In genomic region chr9:127612993-127613954, GRCh38 we compare ENCODE assay signal across 7 cellular contexts. TPM values are rescaled to one million over a fixed set of nuclear protein-coding genes. Genes with fewer than 3 reads are reported as not detected.
DNase-seq lines count a peak whose midpoint lies in the region; ATAC-seq and TF ChIP-seq lines count a peak whose summit lies in the region.

No MANE protein-coding gene starts in this region.

- peak overlapping the region; percentile 68 for H3K4me3 ChIP-seq in HAP-1
- peak overlapping the region; percentile 66 to 95 for H3K4me3 ChIP-seq in uterus

- peak; percentile 24 to 65 for DNase-seq in HAP-1 (ENCODE audit: low spot score in 2 of 2)
- peak; percentile 87 for DNase-seq in RKO (ENCODE audit: low spot score)
- DNase-seq in activated naive CD4-positive, alpha-beta T cell treated with anti-CD3 and anti-CD28 coated beads, Interleukin-2, amount 50 U/mL, for 16 hours = peak; percentile 18
- DNase-seq in glomerular visceral epithelial cell (ENCODE audit: extremely low spot score) = peak; percentile 74
- DNase-seq in nucleus accumbens (lab: John Stamatoyannopoulos, UW) = peak in 51 of 56 donors; percentile 6 to 71 (median 37)
- DNase-seq in uterus = peak; percentile 79 to 81

- H3K27me3 ChIP-seq in HAP-1 (ENCODE audit: low read depth) (no peaks in the 10 kb centered on the region), uterus (no peaks in the 10 kb centered on the region)

- TF ChIP-seq POLR2A in uterus (IDR thresholded peaks at IDR 0.05) = peak; percentile 57 to 73

- in situ Hi-C loops in HAP-1 (cut with MboI; ENCODE audit: low sequenced_read_pairs) = no loop called here

- H3K4me1 ChIP-seq in HAP-1 (peaks cover 17% of the 10 kb centered on the region; the same call in 1 of the 2 replicates), uterus (peaks cover 5 to 8% of the 10 kb centered on the region in 2 donors)

- peak overlapping the region; percentile 97 to 98 for H3K27ac ChIP-seq in uterus

- no peaks in the 10 kb centered on the region for H3K9me3 ChIP-seq in HAP-1
- H3K9me3 ChIP-seq in uterus = no peaks in the 10 kb centered on the region

- H3K36me3 ChIP-seq in HAP-1 (replicated peaks) (no peaks in the 10 kb centered on the region), uterus (no peaks in the 10 kb centered on the region)

- intact Hi-C loops in uterus (cut with DNase I; ENCODE audit: low total_unique reads) = no loop called here

- peak in 1 of 4 experiments; percentile 14 for TF ChIP-seq CTCF in uterus (IDR thresholded peaks at IDR 0.05)

- no peak for ATAC-seq in HG03196 (IDR thresholded peaks at IDR 0.05; ENCODE audit: unreplicated experiment)

RNA-seq across cellular contexts. Expression of gene STXBP1, which starts 1.2 kb away (rescaled TPM):
- total RNA-seq in uterus = 100 to 1,000 TPM in 2 of 4 donors, 10 to 100 TPM in 2; 46.6 to 147 (median 99.5) TPM

Comparison
In these comparisons a context has a peak if more than half of its experiments do, and no peak if none do; other contexts are left out.
1. DNase-seq: peak in every context shown above with its lines; median percentile 87 in RKO; 80 in uterus; 74 in glomerular visceral epithelial cell; 44 in HAP-1; 37 in nucleus accumbens; 18 in activated naive CD4-positive, alpha-beta T cell treated with anti-CD3 and anti-CD28 coated beads, Interleukin-2, amount 50 U/mL, for 16 hours.